1 cellular context compared by ENCODE assay signal in genomic region chr12:70091021-70091521, GRCh38.
A peak's percentile ranks its signal among the peaks of the same experiment; 100 is the strongest.
TF ChIP-seq lines count a peak whose summit lies in the region.

No MANE protein-coding gene starts in this region.

TF ChIP-seq in K562, 482 proteins besides CTCF, POLR2A, EP300 and RAD21 (continued from another document and continues in another):
- TF ChIP-seq NFE2 (IDR thresholded peaks at IDR 0.05; ENCODE audit: low read depth) (peak; percentile 67), ATF4 (CRISPR knock-in tag; IDR thresholded peaks at IDR 0.05) (peak; percentile 91), PBX2 (CRISPR knock-in tag; IDR thresholded peaks at IDR 0.05; ENCODE audit: low read depth) (no peak), PBX2 (tag; conservative IDR thresholded peaks at IDR 0.05; ENCODE audit: low read depth) (peak; percentile 54; the same call in 1 of the 2 replicates), RHOXF2B (CRISPR knock-in tag; conservative IDR thresholded peaks at IDR 0.05) (0 out of 2 replicates have a peak, but pooled peaks have one; percentile 7), ZBTB11 (CRISPR knock-in tag; IDR thresholded peaks at IDR 0.05) (peak in 1 of 3 experiments; percentile 75; a peak in 2 of 6 replicates), ZNF274 (IDR thresholded peaks at IDR 0.05; ENCODE audit: borderline replicate concordance, low read depth, low read length) (no peak), NCOR1 (IDR thresholded peaks at IDR 0.05) (peak; percentile 82), FOXO4 (CRISPR knock-in tag; IDR thresholded peaks at IDR 0.05) (0 out of 2 replicates have a peak, but pooled peaks have one; percentile 71), IFI16 (CRISPR knock-in tag; IDR thresholded peaks at IDR 0.05) (peak; percentile 96), YY1 (IDR thresholded peaks at IDR 0.05; ENCODE audit: borderline replicate concordance in 1 of 3, control insufficient read depth in 1 of 3, extremely low read depth in 1 of 3, insufficient read depth in 3 of 3, insufficient read length in 1 of 3, insufficient replicate concordance in 2 of 3, low read depth in 1 of 3, low read length in 2 of 3) (no peak), BACH1 (tag; IDR thresholded peaks at IDR 0.05) (peak; percentile 81), KDM5B (IDR thresholded peaks at IDR 0.05; ENCODE audit: insufficient replicate concordance, low read depth, low read length) (no peak), SRSF9 (IDR thresholded peaks at IDR 0.05; ENCODE audit: borderline replicate concordance, low read depth, low read length) (no peak), ARID1B (IDR thresholded peaks at IDR 0.05) (peak; percentile 89), NFIX (CRISPR knock-in tag; IDR thresholded peaks at IDR 0.05; ENCODE audit: low read depth) (peak; percentile 52), CEBPB (tag; IDR thresholded peaks at IDR 0.05) (peak; percentile 68), HIVEP1 (CRISPR knock-in tag; IDR thresholded peaks at IDR 0.05) (peak; percentile 92), ZFP1 (CRISPR knock-in tag; IDR thresholded peaks at IDR 0.05) (0 out of 2 replicates have a peak, but pooled peaks have one; percentile 35), TEAD1 (CRISPR knock-in tag; IDR thresholded peaks at IDR 0.05) (peak in 1 of 2 experiments; percentile 97; a peak in 2 of 4 replicates), PKNOX1 (IDR thresholded peaks at IDR 0.05) (no peak), ZNF639 (CRISPR knock-in tag; conservative IDR thresholded peaks at IDR 0.05 in 1 of 2, IDR thresholded peaks at IDR 0.05 in 1 of 2) (peak in 1 of 2 experiments; percentile 90; a peak in 2 of 4 replicates), ZNF253 (CRISPR knock-in tag; conservative IDR thresholded peaks at IDR 0.05) (0 out of 2 replicates have a peak, but pooled peaks have one; percentile 11), HNRNPLL (IDR thresholded peaks at IDR 0.05; ENCODE audit: low read depth, low read length, poor library complexity, severe bottlenecking) (no peak), ID3 (CRISPR knock-in tag; IDR thresholded peaks at IDR 0.05) (no peak), ID3 (tag; IDR thresholded peaks at IDR 0.05) (peak; percentile 77), BRD9 (IDR thresholded peaks at IDR 0.05; ENCODE audit: low read depth, partially characterized antibody) (no peak), DMBX1 (CRISPR knock-in tag; IDR thresholded peaks at IDR 0.05; ENCODE audit: borderline replicate concordance) (peak; percentile 100), TFE3 (CRISPR knock-in tag; IDR thresholded peaks at IDR 0.05) (peak; percentile 43), ZKSCAN3 (CRISPR knock-in tag; IDR thresholded peaks at IDR 0.05) (peak; percentile 48; the same call in 1 of the 2 replicates), PYGO2 (tag; IDR thresholded peaks at IDR 0.05) (peak; percentile 64; the same call in 1 of the 2 replicates), OTX1 (CRISPR knock-in tag; IDR thresholded peaks at IDR 0.05) (peak; percentile 86; the same call in 1 of the 2 replicates), GMEB1 (CRISPR knock-in tag; IDR thresholded peaks at IDR 0.05) (peak; percentile 73), PTTG1 (tag; IDR thresholded peaks at IDR 0.05; ENCODE audit: low read depth) (peak; percentile 91), EWSR1 (IDR thresholded peaks at IDR 0.05; ENCODE audit: borderline replicate concordance, low read depth, partially characterized antibody) (no peak), ZNF785 (CRISPR knock-in tag; IDR thresholded peaks at IDR 0.05) (peak; percentile 66; the same call in 1 of the 2 replicates), MBD1 (CRISPR knock-in tag; IDR thresholded peaks at IDR 0.05) (no peak), DDX20 (tag; IDR thresholded peaks at IDR 0.05; ENCODE audit: low read depth) (peak; percentile 70; the same call in 1 of the 2 replicates), ZNF384 (IDR thresholded peaks at IDR 0.05; ENCODE audit: low read depth, low read length) (no peak), ETV5 (CRISPR knock-in tag; IDR thresholded peaks at IDR 0.05; ENCODE audit: low read depth) (no peak), MEIS2 (IDR thresholded peaks at IDR 0.05; ENCODE audit: partially characterized antibody) (no peak), CBFA2T2 (conservative IDR thresholded peaks at IDR 0.05) (peak; percentile 79), TCF15 (CRISPR knock-in tag; IDR thresholded peaks at IDR 0.05) (peak; percentile 98), ZNF347 (CRISPR knock-in tag; IDR thresholded peaks at IDR 0.05; ENCODE audit: low read depth) (peak; percentile 75; the same call in 1 of the 2 replicates), ZNF707 (CRISPR knock-in tag; conservative IDR thresholded peaks at IDR 0.05) (peak; percentile 81), SMAD4 (CRISPR knock-in tag; conservative IDR thresholded peaks at IDR 0.05) (peak; percentile 97), ZNF143 (CRISPR knock-in tag; IDR thresholded peaks at IDR 0.05) (no peak)
